In genomic region chr1:174606471-174606870, GRCh38 we compare ENCODE assay signal across 27 cellular contexts.
"Had no signal": no experiment of that assay in that cellular context is flagged by ENCODE, and none has a peak within 500 bp of the region (broad histone marks: within the 10 kb centered on the region; RNA-seq: fewer than 3 reads in every experiment).

No MANE protein-coding gene starts in this region.

- H3K36me3 ChIP-seq: suprapubic skin, thyroid gland, transverse colon, upper lobe of left lung, upper lobe of right lung, uterus, vagina had no signal

- H3K9me3 ChIP-seq: suprapubic skin, testis, thyroid gland, transverse colon, upper lobe of left lung, uterus, vagina had no signal

- ATAC-seq: stimulated activated effector memory CD8-positive, alpha-beta T cell treated with anti-CD3 and anti-CD28 coated beads, Interleukin-12 subunit alpha, Interleukin-12 subunit beta, amount 100 ng/mL, for 72 hours; stimulated activated memory B cell treated with anti-CD40 and anti-IgM and Interleukin-4, amounts not matched to agents 10 μg/mL and 1 μg/mL and 100 μg/mL, for 72 hours; stimulated activated naive B cell treated with anti-CD40 and anti-IgM and Interleukin-4, amounts not matched to agents 10 μg/mL and 1 μg/mL and 100 μg/mL, for 72 hours; stimulated activated naive CD8-positive, alpha-beta T cell treated with anti-CD3 and anti-CD28 coated beads, Interleukin-15, amount 100 ng/mL, for 72 hours; stimulated activated naive CD8-positive, alpha-beta T cell treated with anti-CD3 and anti-CD28 coated beads, Interleukin-15, Interleukin-2, amounts not matched to agents 100 U/mL and 50 U/mL, for 24 hours; upper lobe of right lung had no signal

- H3K27ac ChIP-seq: stomach, suprapubic skin, testis, thoracic aorta, thyroid gland, tibial artery, tibial nerve, transverse colon, upper lobe of left lung, upper lobe of right lung, uterus, vagina had no signal

- H3K4me3 ChIP-seq: stomach, suprapubic skin, testis, thoracic aorta, thyroid gland, tibial artery, tibial nerve, transverse colon, upper lobe of left lung, upper lobe of right lung, uterus, vagina had no signal

- H3K4me1 ChIP-seq: stomach, suprapubic skin, testis, thyroid gland, tibial artery, tibial nerve, transverse colon, upper lobe of left lung, upper lobe of right lung, uterus, vagina had no signal

- DNase-seq: stimulated activated CD4-positive, alpha-beta T cell treated with anti-CD3 and anti-CD28 coated beads, Interleukin-2, amount 100 ng/mL, for 48 hours; stimulated activated CD4-positive, alpha-beta T cell treated with anti-CD3 and anti-CD28 coated beads, Interleukin-4, amount 100 ng/mL, for 1 hour; stimulated activated CD4-positive, alpha-beta T cell treated with anti-CD3 and anti-CD28 coated beads, Interleukin-4, amount 100 ng/mL, for 24 hours; stimulated activated CD4-positive, alpha-beta T cell treated with anti-CD3 and anti-CD28 coated beads, Interleukin-4, amount 100 ng/mL, for 4 hours; stimulated activated CD8-positive, alpha-beta memory T cell treated with anti-CD3 and anti-CD28 coated beads, Interleukin-4, amount 100 ng/mL, for 48 hours; stimulated activated naive B cell treated with anti-CD40 and anti-IgM and Interleukin-4, amounts not matched to agents 10 μg/mL and 1 μg/mL and 100 μg/mL, for 72 hours; stimulated activated naive CD4-positive, alpha-beta T cell; stimulated activated naive CD4-positive, alpha-beta T cell treated with Interleukin-2 at 50 U/mL for 16 hours; stimulated activated naive CD8-positive, alpha-beta T cell treated with anti-CD3 and anti-CD28 coated beads, Interleukin-15, amount 100 ng/mL, for 72 hours; stimulated activated naive CD8-positive, alpha-beta T cell treated with anti-CD3 and anti-CD28 coated beads, Interleukin-15, Interleukin-2, amounts not matched to agents 100 U/mL and 50 U/mL, for 24 hours; stomach; substantia nigra; testis; thyroid gland; tibial artery; transverse colon; trophoblast cell; upper lobe of left lung; upper lobe of right lung; uterus had no signal

- H3K27me3 ChIP-seq: stomach, suprapubic skin, testis, thyroid gland, tibial artery, tibial nerve, transverse colon, upper lobe of left lung, upper lobe of right lung, uterus, vagina had no signal

- FAIRE-seq: urothelium cell line had no signal
